ENCODE assay signal across 16 cellular contexts in genomic region chr3:115330406-115330805, GRCh38.
A peak's percentile ranks its signal among the peaks of the same experiment; 100 is the strongest.
DNase-seq lines count a peak whose midpoint lies in the region; FAIRE-seq and TF ChIP-seq lines count a peak whose summit lies in the region.
"Had no signal": no experiment of that assay in that cellular context is flagged by ENCODE, and none has a peak within 500 bp of the region (broad histone marks: within the 10 kb centered on the region; RNA-seq: fewer than 3 reads in every experiment).

No MANE protein-coding gene starts in this region.

- H2BK5ac ChIP-seq in trophoblast cell (ENCODE audit: low read depth, low read length, poor library complexity) = no peak overlapping the region

- H3K79me2 ChIP-seq in astrocyte (ENCODE audit: insufficient read depth, low read length) (no peaks in the 10 kb centered on the region), trophoblast cell (ENCODE audit: control insufficient read depth, insufficient read depth, low read length, poor library complexity) (no peaks in the 10 kb centered on the region)

- H4K20me1 ChIP-seq in astrocyte (ENCODE audit: insufficient read depth, low read length) = no peaks in the 10 kb centered on the region

- no peak overlapping the region for H3K18ac ChIP-seq in trophoblast cell (ENCODE audit: low read length)

- H3K14ac ChIP-seq in trophoblast cell (ENCODE audit: low read length) = no peak overlapping the region

- H4K12ac ChIP-seq in trophoblast cell (ENCODE audit: low read depth, low read length) = no peak overlapping the region

- H3K4me1 ChIP-seq in astrocyte (ENCODE audit: insufficient read depth, low read length) (peaks cover 9% of the 10 kb centered on the region), left ventricle myocardium inferior (no peaks in the 10 kb centered on the region), trophoblast cell (ENCODE audit: control insufficient read depth in 1 of 2, insufficient read depth in 2 of 2, low read length in 2 of 2) (no peaks in the 10 kb centered on the region)
- H3K4me1 ChIP-seq: heart left ventricle, transverse colon had no signal

- no CpG with 5 or more reads among the region's 1 CpG for WGBS in trophoblast cell (ENCODE audit: extremely low coverage, insufficient coverage, insufficient read length)

- H3K36me3 ChIP-seq in astrocyte (ENCODE audit: insufficient read depth, low read length) = no peaks in the 10 kb centered on the region
- H3K36me3 ChIP-seq in left ventricle myocardium inferior = no peaks in the 10 kb centered on the region
- H3K36me3 ChIP-seq in trophoblast cell (ENCODE audit: control insufficient read depth in 1 of 2, insufficient read depth in 2 of 2, low read length in 2 of 2) = no peaks in the 10 kb centered on the region
- H3K36me3 ChIP-seq: heart left ventricle, transverse colon had no signal

- TF ChIP-seq CTCF in astrocyte (IDR thresholded peaks at IDR 0.05; ENCODE audit: insufficient read depth, low read depth, low read length) = no peak
- no peak for TF ChIP-seq CTCF in left ventricle myocardium inferior (IDR thresholded peaks at IDR 0.05; ENCODE audit: borderline replicate concordance)

- no peaks in the 10 kb centered on the region for H3K27me3 Mint-ChIP-seq in astrocyte (ENCODE audit: low read depth, unreplicated experiment)

- H3K79me1 ChIP-seq in trophoblast cell (ENCODE audit: low read length) = no peaks in the 10 kb centered on the region

- no peaks in the 10 kb centered on the region for H3K9me3 Mint-ChIP-seq in astrocyte (ENCODE audit: unreplicated experiment)
- H3K9me3 Mint-ChIP-seq: T-helper 1 cell treated with Interleukin-12 subunit alpha and Interleukin-12 subunit beta and Interleukin-4 antibody, amounts not matched to agents 30 μg/mL and 1 μg/mL, for 36 hours had no signal

- peak overlapping the region; percentile 64 for H3K27ac Mint-ChIP-seq in astrocyte (ENCODE audit: unreplicated experiment)
- H3K27ac Mint-ChIP-seq: T-helper 1 cell treated with Interleukin-12 subunit alpha and Interleukin-12 subunit beta and Interleukin-4 antibody, amounts not matched to agents 30 μg/mL and 1 μg/mL, for 36 hours had no signal

- H3K27ac ChIP-seq in astrocyte (ENCODE audit: low read depth, low read length) (peak overlapping the region; percentile 34), left ventricle myocardium inferior (replicated peaks) (no peak overlapping the region), trophoblast cell (ENCODE audit: low read depth, low read length) (no peak overlapping the region)
- H3K27ac ChIP-seq: heart left ventricle, transverse colon had no signal

- DNase-seq in NCI-H748 (lab: John Stamatoyannopoulos, UW; ENCODE audit: unreplicated experiment) (peak; percentile 10), NCI-H748 treated with DMSO at 0.1 percent for 48 hours (lab: John Stamatoyannopoulos, UW) (no peak), astrocyte (ENCODE audit: low read depth) (peak; percentile 75), glomerular visceral epithelial cell (ENCODE audit: extremely low spot score) (peak; percentile 63), stromal cell of bone marrow (ENCODE audit: low read depth) (peak; percentile 40), NCI-H2081 treated with DMSO at 0.1 percent for 48 hours (lab: John Stamatoyannopoulos, UW) (no peak), left ventricle myocardium inferior (no peak), trophoblast cell (no peak)
- DNase-seq: 8988T; amniotic stem cell; effector CD8-positive, alpha-beta T cell; heart left ventricle; left ventricle myocardium superior; NCI-H345; transverse colon had no signal

- no peak overlapping the region for H2BK120ac ChIP-seq in trophoblast cell (ENCODE audit: insufficient read depth, low read length, poor library complexity)

- H3K4me2 ChIP-seq in astrocyte (ENCODE audit: low read length) = peak overlapping the region; percentile 43
- H3K4me2 ChIP-seq in trophoblast cell (ENCODE audit: low read length) = no peak overlapping the region

- intact Hi-C loops in left ventricle myocardium inferior (cut with micrococcal nuclease) = no loop called here

- H3K4me3 ChIP-seq in astrocyte (ENCODE audit: insufficient read depth, low read depth, low read length) (no peak overlapping the region), left ventricle myocardium inferior (no peak overlapping the region), trophoblast cell (ENCODE audit: low read depth, low read length) (no peak overlapping the region)
- H3K4me3 ChIP-seq: heart left ventricle, transverse colon had no signal

- peaks cover 14% of the 10 kb centered on the region for H3K4me1 Mint-ChIP-seq in astrocyte (ENCODE audit: low read depth, unreplicated experiment)

- H3K4me3 Mint-ChIP-seq in astrocyte (ENCODE audit: unreplicated experiment) = no peak overlapping the region
- H3K4me3 Mint-ChIP-seq: T-helper 1 cell treated with Interleukin-12 subunit alpha and Interleukin-12 subunit beta and Interleukin-4 antibody, amounts not matched to agents 30 μg/mL and 1 μg/mL, for 36 hours had no signal

- H3K9me3 ChIP-seq in astrocyte (ENCODE audit: insufficient read depth, low read depth, low read length) (no peaks in the 10 kb centered on the region), left ventricle myocardium inferior (replicated peaks) (no peaks in the 10 kb centered on the region), trophoblast cell (ENCODE audit: insufficient read depth, low read depth, low read length) (no peaks in the 10 kb centered on the region)
- H3K9me3 ChIP-seq: heart left ventricle, transverse colon had no signal

- H3K9ac ChIP-seq in astrocyte (ENCODE audit: low read length) = no peak overlapping the region
- H3K9ac ChIP-seq in trophoblast cell (ENCODE audit: low read length) = no peak overlapping the region

- no peak overlapping the region for H2AFZ ChIP-seq in astrocyte (ENCODE audit: low read depth, low read length)
- H2AFZ ChIP-seq in trophoblast cell (ENCODE audit: insufficient read depth, low read length, poor library complexity) = no peak overlapping the region

- no peak overlapping the region for H2AK5ac ChIP-seq in trophoblast cell (ENCODE audit: low read length)

- FAIRE-seq in astrocyte (lab: Jason Lieb, UNC) = peak; percentile 94

- no peak overlapping the region for H2BK12ac ChIP-seq in trophoblast cell (ENCODE audit: low read length)

- no peak overlapping the region for H3K4ac ChIP-seq in trophoblast cell (ENCODE audit: low read depth, low read length)

- no peak overlapping the region for H3K23ac ChIP-seq in trophoblast cell (ENCODE audit: low read length)

- no peak overlapping the region for H4K91ac ChIP-seq in trophoblast cell (ENCODE audit: low read depth, low read length)

- H3K36me3 Mint-ChIP-seq in astrocyte (ENCODE audit: low read depth, unreplicated experiment) = no peaks in the 10 kb centered on the region

- no peaks in the 10 kb centered on the region for H3K27me3 ChIP-seq in astrocyte (ENCODE audit: insufficient read depth, low read length)
- no peaks in the 10 kb centered on the region for H3K27me3 ChIP-seq in left ventricle myocardium inferior (ENCODE audit: low read depth)
- H3K27me3 ChIP-seq in trophoblast cell (ENCODE audit: insufficient read depth, low read length) = no peaks in the 10 kb centered on the region
- H3K27me3 ChIP-seq: heart left ventricle, transverse colon had no signal

- H4K8ac ChIP-seq in trophoblast cell (ENCODE audit: low read depth, low read length) = no peak overlapping the region

Comparison
In these comparisons a context has a peak if more than half of its experiments do, and no peak if none do; other contexts are left out.
1. DNase-seq: peak in NCI-H748 (single experiment), astrocyte (single experiment), glomerular visceral epithelial cell (single experiment) and stromal cell of bone marrow (single experiment); none in NCI-H748 treated with DMSO at 0.1 percent for 48 hours (single experiment), NCI-H2081 treated with DMSO at 0.1 percent for 48 hours (single experiment), left ventricle myocardium inferior (single experiment) and trophoblast cell (0 of 2).